9 cellular contexts compared by ENCODE assay signal in genomic region chr15:90062729-90063684, GRCh38. TPM values are rescaled to one million over a fixed set of nuclear protein-coding genes. Genes with fewer than 3 reads are reported as not detected.
DNase-seq lines count a peak whose midpoint lies in the region; ATAC-seq, FAIRE-seq and TF ChIP-seq lines count a peak whose summit lies in the region.
"Had no signal": no experiment of that assay in that cellular context is flagged by ENCODE, and none has a peak within 500 bp of the region (broad histone marks: within the 10 kb centered on the region; RNA-seq: fewer than 3 reads in every experiment).

No MANE protein-coding gene starts in this region.

- peaks cover 76% of the 10 kb centered on the region for H3K4me1 Mint-ChIP-seq in activated B cell treated with CpG ODN at 0.5 μM for 24 hours

- peak overlapping the region; percentile 97 for H3K27ac Mint-ChIP-seq in activated B cell treated with CpG ODN at 0.5 μM for 24 hours

- no peaks in the 10 kb centered on the region for H3K9me3 Mint-ChIP-seq in activated B cell treated with CpG ODN at 0.5 μM for 24 hours

- H3K9me3 ChIP-seq in kidney (ENCODE audit: control insufficient read depth in 1 of 2, low read length in 2 of 2) (no peaks in the 10 kb centered on the region), spleen (no peaks in the 10 kb centered on the region)

- intact Hi-C loops in activated B cell treated with CpG ODN at 0.5 μM for 24 hours (cut with micrococcal nuclease) (no loop called here), kidney (cut with DNase I) (loop anchor here (10.0 kb wide), 1 partner anchor 158 kb away; no protein-coding TSS in a partner anchor), spleen (cut with DNase I; ENCODE audit: low total_unique reads) (loop anchor here (10.0 kb wide), 1 partner anchor 58 kb away; the partner anchor contains the start of gene ZNF710)

- H3K4me1 ChIP-seq in kidney (ENCODE audit: control insufficient read depth in 1 of 2, insufficient read depth in 1 of 2, low read depth in 1 of 2, low read length in 2 of 2) (peaks cover 12 to 44% of the 10 kb centered on the region in 2 donors), spleen (peaks cover 66 to 94% (median 87%) of the 10 kb centered on the region in 6 donors)

- H3K27me3 Mint-ChIP-seq in activated B cell treated with CpG ODN at 0.5 μM for 24 hours: no peaks in the 10 kb centered on the region

- H3K9ac ChIP-seq in kidney (ENCODE audit: low read length in 2 of 2): no peak overlapping the region

- DNase-seq in NCI-H1417 (lab: John Stamatoyannopoulos, UW) (peak in 2 of 3 experiments; percentile 47 to 71), NCI-H1417 treated with DMSO at 0.1 percent for 48 hours (lab: John Stamatoyannopoulos, UW) (no peak), activated B cell treated with CpG ODN at 0.5 μM for 24 hours (no peak), kidney (peak; percentile 77), spleen (no peak), hippocampal formation (lab: John Stamatoyannopoulos, UW) (no peak), globus pallidus (ENCODE audit: low spot score) (no peak)
- DNase-seq in stimulated activated naive CD4-positive, alpha-beta T cell (lab: John Stamatoyannopoulos, UW): no peak

- TF ChIP-seq POLR2A in spleen (IDR thresholded peaks at IDR 0.05): no peak

- no peak overlapping the region for H3K4me3 Mint-ChIP-seq in activated B cell treated with CpG ODN at 0.5 μM for 24 hours

- H3K36me3 ChIP-seq in kidney (ENCODE audit: control insufficient read depth in 1 of 2, insufficient read depth in 2 of 2, low read length in 2 of 2) (peaks cover 0 to 2% of the 10 kb centered on the region in 2 donors), spleen (peaks cover 0 to 14% (median 9%) of the 10 kb centered on the region in 6 donors)

- no peak for TF ChIP-seq CTCF in activated B cell treated with CpG ODN at 0.5 μM for 24 hours (IDR thresholded peaks at IDR 0.05)
- TF ChIP-seq CTCF in kidney (IDR thresholded peaks at IDR 0.05; ENCODE audit: borderline replicate concordance, extremely low read depth, insufficient read depth): no peak
- TF ChIP-seq CTCF in spleen (IDR thresholded peaks at IDR 0.05 in 8 of 11, conservative IDR thresholded peaks at IDR 0.05 in 3 of 11): no peak

- H3K36me3 Mint-ChIP-seq in activated B cell treated with CpG ODN at 0.5 μM for 24 hours (ENCODE audit: low read depth): peaks cover 5% of the 10 kb centered on the region

- no peak for ATAC-seq in activated B cell treated with CpG ODN at 0.5 μM for 24 hours (ENCODE audit: low read depth)

- no peak overlapping the region for H3K4me3 ChIP-seq in kidney (ENCODE audit: low read length in 2 of 2)
- H3K4me3 ChIP-seq in spleen: peak overlapping the region in 1 of 8 donors; percentile 49

- FAIRE-seq in kidney (lab: Jason Lieb, UNC): no peak
- FAIRE-seq: A204.1 had no signal

- H3K27ac ChIP-seq in kidney (ENCODE audit: low read depth in 2 of 2, low read length in 2 of 2): peak overlapping the region; percentile 51
- H3K27ac ChIP-seq in spleen: peak overlapping the region; percentile 29 to 97 (median 89)

- POLR2A ChIA-PET in activated B cell treated with CpG ODN at 0.5 μM for 24 hours (lab: Charles Lee): interaction anchor here (0.8 to 8.1 kb wide), 5 partner anchors 10 to 143 kb away, joined by 3 to 98 read pairs (median 4); partner anchors contain the start of gene ZNF710

- no peaks in the 10 kb centered on the region for H3K27me3 ChIP-seq in spleen (replicated peaks in 1 of 7)

- WGBS in spleen, 5 donors: 72 to 84% (median 76%) methylated on average over 21 to 28 of the region's 28 CpGs

- CTCF ChIA-PET in activated B cell treated with CpG ODN at 0.5 μM for 24 hours (lab: Charles Lee): interaction anchor here (2.4 kb wide), 1 partner anchor 8 kb away, joined by 11 read pairs; no protein-coding TSS in a partner anchor

RNA-seq across cellular contexts. Expression of gene IDH2, which starts 39.3 kb away (rescaled TPM):
- total RNA-seq in activated B cell treated with CpG ODN at 0.5 μM for 24 hours (49.1 and 51.2 TPM in 2 replicates), kidney (87.0 TPM), spleen (10 to 100 TPM; 42.8 to 70.9 (median 52.5) TPM)
- polyA plus RNA-seq in kidney (ENCODE audit: insufficient read depth, low read depth, low replicate concordance) (545 TPM), spleen (10 to 100 TPM; 36.4 to 57.8 (median 53.5) TPM)

Comparison
In these comparisons a context has a peak if more than half of its experiments do, and no peak if none do; other contexts are left out.
1. DNase-seq: peak in NCI-H1417 (2 of 3) and kidney (single experiment); none in NCI-H1417 treated with DMSO at 0.1 percent for 48 hours (single experiment), activated B cell treated with CpG ODN at 0.5 μM for 24 hours (single experiment), spleen (single experiment), hippocampal formation (0 of 2), globus pallidus (single experiment) and stimulated activated naive CD4-positive, alpha-beta T cell (0 of 6).